In the genomic region with DNA sequence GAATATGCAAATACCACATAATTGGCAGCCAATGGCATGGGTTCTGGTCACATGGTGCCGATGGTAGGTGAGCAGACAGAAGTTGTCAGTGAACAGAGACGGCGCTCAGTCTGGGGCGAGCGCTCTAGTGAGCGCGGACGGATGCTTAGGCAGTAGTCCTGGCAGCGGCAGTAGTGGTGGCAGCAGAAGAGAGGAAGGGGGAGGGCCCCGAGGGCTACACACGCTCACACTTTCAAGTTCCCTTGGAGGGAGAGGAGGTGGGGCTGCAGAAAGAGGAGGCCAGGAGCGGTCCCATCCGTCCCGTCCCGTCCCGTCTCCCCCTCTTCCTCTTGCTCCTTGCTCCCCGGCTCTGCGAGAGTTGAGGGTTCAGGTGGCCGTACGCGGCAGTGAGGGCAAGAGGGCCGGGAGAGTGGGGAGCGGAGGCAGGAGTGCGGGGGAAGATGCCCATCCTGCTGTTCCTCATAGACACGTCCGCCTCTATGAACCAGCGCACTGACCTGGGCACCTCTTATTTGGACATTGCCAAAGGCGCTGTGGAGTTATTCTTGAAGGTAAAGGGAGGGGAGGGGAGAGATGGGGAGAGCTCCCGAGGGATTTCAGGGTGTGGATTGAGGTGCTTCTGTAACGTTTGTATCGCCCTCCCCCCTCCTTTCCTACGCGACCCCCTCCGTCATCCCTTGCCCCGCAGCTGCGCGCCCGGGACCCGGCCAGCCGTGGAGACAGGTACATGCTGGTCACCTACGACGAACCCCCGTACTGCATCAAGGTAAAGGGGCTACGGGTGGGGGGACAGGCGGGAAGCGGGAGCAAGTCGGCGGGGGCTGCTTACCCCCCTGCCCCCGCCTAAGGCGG, we compare ENCODE assay signal across 8 cellular contexts. TPM values are rescaled to one million over a fixed set of nuclear protein-coding genes. Genes with fewer than 3 reads are reported as not detected.
DNase-seq lines count a peak whose midpoint lies in the region; ATAC-seq and TF ChIP-seq lines count a peak whose summit lies in the region.

A gene with protein sequence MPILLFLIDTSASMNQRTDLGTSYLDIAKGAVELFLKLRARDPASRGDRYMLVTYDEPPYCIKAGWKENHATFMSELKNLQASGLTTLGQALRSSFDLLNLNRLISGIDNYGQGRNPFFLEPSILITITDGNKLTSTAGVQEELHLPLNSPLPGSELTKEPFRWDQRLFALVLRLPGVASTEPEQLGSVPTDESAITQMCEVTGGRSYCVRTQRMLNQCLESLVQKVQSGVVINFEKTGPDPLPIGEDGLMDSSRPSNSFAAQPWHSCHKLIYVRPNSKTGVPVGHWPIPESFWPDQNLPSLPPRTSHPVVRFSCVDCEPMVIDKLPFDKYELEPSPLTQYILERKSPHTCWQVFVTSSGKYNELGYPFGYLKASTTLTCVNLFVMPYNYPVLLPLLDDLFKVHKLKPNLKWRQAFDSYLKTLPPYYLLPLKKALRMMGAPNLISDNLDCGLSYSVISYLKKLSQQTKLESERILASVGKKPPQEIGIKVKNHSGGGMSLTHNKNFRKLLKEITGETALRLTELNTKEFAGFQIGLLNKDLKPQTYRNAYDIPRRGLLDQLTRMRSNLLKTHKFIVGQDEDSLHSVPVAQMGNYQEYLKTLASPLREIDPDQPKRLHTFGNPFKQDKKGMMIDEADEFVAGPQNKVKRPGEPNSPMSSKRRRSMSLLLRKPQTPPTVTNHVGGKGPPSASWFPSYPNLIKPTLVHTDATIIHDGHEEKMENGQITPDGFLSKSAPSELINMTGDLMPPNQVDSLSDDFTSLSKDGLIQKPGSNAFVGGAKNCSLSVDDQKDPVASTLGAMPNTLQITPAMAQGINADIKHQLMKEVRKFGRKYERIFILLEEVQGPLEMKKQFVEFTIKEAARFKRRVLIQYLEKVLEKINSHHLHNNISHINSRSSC (plus strand): TSS at position 108 of the 852 bp plus-strand sequence. CDS start 333 bp downstream, at position 441.

- CTCF ChIA-PET in CD4-positive, alpha-beta memory T cell (lab: Charles Lee; ENCODE audit: partially characterized antibody) = no interaction called here

- peak within 1 kb of the TSS; percentile 83 for H3K27ac ChIP-seq in CD4-positive, alpha-beta memory T cell (ENCODE audit: low read depth, low read length)

- peaks cover 19 to 48% (median 29%) of the 10 kb centered on the region in 4 donors for H3K4me1 Mint-ChIP-seq in CD4-positive, alpha-beta memory T cell

- H3K4me3 ChIP-seq in CD4-positive, alpha-beta memory T cell (ENCODE audit: low read length in 2 of 2) = peak within 1 kb of the TSS; percentile 73 to 75
- H3K4me3 ChIP-seq in epithelial cell of proximal tubule (ENCODE audit: low read depth, low read length) (peak within 1 kb of the TSS; percentile 71), mucosa of stomach (ENCODE audit: low read length) (peak within 1 kb of the TSS; percentile 50)

- peaks cover 0 to 15% of the 10 kb centered on the region in 2 donors for H3K36me3 Mint-ChIP-seq in CD4-positive, alpha-beta memory T cell

- intact Hi-C loops in CD4-positive, alpha-beta memory T cell (cut with micrococcal nuclease) = loop anchor here (1.0 to 10.0 kb wide), 7 partner anchors 54 to 976 kb away; partner anchors contain the start of genes HTATSF1, MMGT1, RTL8A and SMIM10L2A

- peak within 1 kb of the TSS; percentile 96 to 100 (median 99) for H3K27ac Mint-ChIP-seq in CD4-positive, alpha-beta memory T cell

- peak; percentile 84 for ATAC-seq in GM19438 (IDR thresholded peaks at IDR 0.05; ENCODE audit: low read depth, unreplicated experiment)
- peak; percentile 80 for ATAC-seq in HG03571 (IDR thresholded peaks at IDR 0.05; ENCODE audit: unreplicated experiment)

- peaks cover 0 to 7% (median 0%) of the 10 kb centered on the region in 8 donors for H3K9me3 Mint-ChIP-seq in CD4-positive, alpha-beta memory T cell

- H3K4me1 ChIP-seq in CD4-positive, alpha-beta memory T cell (ENCODE audit: insufficient read depth, low read length) = peaks cover 36% of the 10 kb centered on the region
- H3K4me1 ChIP-seq in mucosa of stomach (ENCODE audit: control insufficient read depth, insufficient read depth, low read length) = no peaks in the 10 kb centered on the region

- H3K36me3 ChIP-seq in CD4-positive, alpha-beta memory T cell (ENCODE audit: insufficient read depth, low read length) = no peaks in the 10 kb centered on the region
- H3K36me3 ChIP-seq in mucosa of stomach (ENCODE audit: control insufficient read depth, insufficient read depth, low read length) = no peaks in the 10 kb centered on the region

- no peak for TF ChIP-seq CTCF in epithelial cell of proximal tubule (conservative IDR thresholded peaks at IDR 0.05; ENCODE audit: low read depth, low read length)

- POLR2A ChIA-PET in CD4-positive, alpha-beta memory T cell (lab: Charles Lee; ENCODE audit: partially characterized antibody) = interaction anchor here (0.7 to 3.1 kb wide), 13 partner anchors 10 to 977 kb away, joined by 3 to 13 read pairs (median 4); partner anchors contain the start of genes HTATSF1 and MMGT1

- peaks cover 0 to 2% of the 10 kb centered on the region in 2 donors for H3K27me3 Mint-ChIP-seq in CD4-positive, alpha-beta memory T cell

- H3K4me3 Mint-ChIP-seq in CD4-positive, alpha-beta memory T cell = peak within 1 kb of the TSS; percentile 92 to 99 (median 97)

- no peaks in the 10 kb centered on the region for H3K27me3 ChIP-seq in CD4-positive, alpha-beta memory T cell (ENCODE audit: insufficient read depth, low read length)
- H3K27me3 ChIP-seq in mucosa of stomach (ENCODE audit: control insufficient read depth, insufficient read depth, low read length) = no peaks in the 10 kb centered on the region

- H3K9ac ChIP-seq in mucosa of stomach (ENCODE audit: low read length) = peak within 1 kb of the TSS; percentile 78

- DNase-seq in CD4-positive, alpha-beta memory T cell = peak; percentile 84 to 94 (median 90)
- DNase-seq in OCI-M1 (lab: John Stamatoyannopoulos, UW) (peak; percentile 96), activated T-cell treated with anti-CD3 and anti-CD28 coated beads for 48 hours (ENCODE audit: low read depth) (peak; percentile 70), epithelial cell of proximal tubule (ENCODE audit: low read depth) (peak; percentile 76)
- DNase-seq in stimulated activated CD8-positive, alpha-beta memory T cell treated with anti-CD3 and anti-CD28 coated beads, Interleukin-4, amount 100 ng/mL, for 48 hours = peak; percentile 80

- no peaks in the 10 kb centered on the region for H3K9me3 ChIP-seq in CD4-positive, alpha-beta memory T cell (ENCODE audit: control insufficient read depth in 1 of 2, low read length in 2 of 2)
- H3K9me3 ChIP-seq in mucosa of stomach (ENCODE audit: control insufficient read depth, low read length) = no peaks in the 10 kb centered on the region

RNA-seq across cellular contexts. Expression of the gene that starts here (rescaled TPM):
- total RNA-seq in CD4-positive, alpha-beta memory T cell = 10 to 100 TPM; 43.7 to 46.0 TPM
- polyA plus RNA-seq in CD4-positive, alpha-beta memory T cell = 1 to 10 TPM; 5.4 to 6.2 TPM
- total RNA-seq in epithelial cell of proximal tubule = 2.0 and 3.4 TPM in 2 replicates

Comparison
In these comparisons a context has a peak if more than half of its experiments do, and no peak if none do; other contexts are left out.
1. Peak in every context shown above with its lines: DNase-seq, ATAC-seq, H3K4me3 ChIP-seq and H3K27ac ChIP-seq.
2. RNA of the gene that starts here (total RNA-seq): 43.7 to 46.0 TPM in CD4-positive, alpha-beta memory T cell; 2.0 to 3.4 TPM in epithelial cell of proximal tubule; every median in the first group is over 10 times any median in the second.